ENCODE assay signal across 1 cellular context in genomic region chr1:153434746-153435455, GRCh38.
TF ChIP-seq lines count a peak whose summit lies in the region.

No MANE protein-coding gene starts in this region.

TF ChIP-seq in K562, 482 proteins besides CTCF, POLR2A, EP300 and RAD21 (continues in another document):
- TF ChIP-seq TGIF2 (CRISPR knock-in tag; IDR thresholded peaks at IDR 0.05), result no peak
- no peak for TF ChIP-seq POLR2B (IDR thresholded peaks at IDR 0.05; ENCODE audit: low read depth, partially characterized antibody)
- no peak for TF ChIP-seq MED1 (CRISPR knock-in tag; IDR thresholded peaks at IDR 0.05; ENCODE audit: borderline replicate concordance)
- no peak for TF ChIP-seq ZNF318 (IDR thresholded peaks at IDR 0.05; ENCODE audit: borderline replicate concordance in 1 of 2, low read depth in 1 of 2)
- TF ChIP-seq, protein P1, sequence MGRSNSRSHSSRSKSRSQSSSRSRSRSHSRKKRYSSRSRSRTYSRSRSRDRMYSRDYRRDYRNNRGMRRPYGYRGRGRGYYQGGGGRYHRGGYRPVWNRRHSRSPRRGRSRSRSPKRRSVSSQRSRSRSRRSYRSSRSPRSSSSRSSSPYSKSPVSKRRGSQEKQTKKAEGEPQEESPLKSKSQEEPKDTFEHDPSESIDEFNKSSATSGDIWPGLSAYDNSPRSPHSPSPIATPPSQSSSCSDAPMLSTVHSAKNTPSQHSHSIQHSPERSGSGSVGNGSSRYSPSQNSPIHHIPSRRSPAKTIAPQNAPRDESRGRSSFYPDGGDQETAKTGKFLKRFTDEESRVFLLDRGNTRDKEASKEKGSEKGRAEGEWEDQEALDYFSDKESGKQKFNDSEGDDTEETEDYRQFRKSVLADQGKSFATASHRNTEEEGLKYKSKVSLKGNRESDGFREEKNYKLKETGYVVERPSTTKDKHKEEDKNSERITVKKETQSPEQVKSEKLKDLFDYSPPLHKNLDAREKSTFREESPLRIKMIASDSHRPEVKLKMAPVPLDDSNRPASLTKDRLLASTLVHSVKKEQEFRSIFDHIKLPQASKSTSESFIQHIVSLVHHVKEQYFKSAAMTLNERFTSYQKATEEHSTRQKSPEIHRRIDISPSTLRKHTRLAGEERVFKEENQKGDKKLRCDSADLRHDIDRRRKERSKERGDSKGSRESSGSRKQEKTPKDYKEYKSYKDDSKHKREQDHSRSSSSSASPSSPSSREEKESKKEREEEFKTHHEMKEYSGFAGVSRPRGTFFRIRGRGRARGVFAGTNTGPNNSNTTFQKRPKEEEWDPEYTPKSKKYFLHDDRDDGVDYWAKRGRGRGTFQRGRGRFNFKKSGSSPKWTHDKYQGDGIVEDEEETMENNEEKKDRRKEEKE (IDR thresholded peaks at IDR 0.05; ENCODE audit: borderline replicate concordance in 1 of 2, control insufficient read depth in 1 of 2, low read depth in 2 of 2, low read length in 1 of 2), result no peak
- no peak for TF ChIP-seq SNIP1 (IDR thresholded peaks at IDR 0.05; ENCODE audit: low read depth)
- TF ChIP-seq NFYB (IDR thresholded peaks at IDR 0.05; ENCODE audit: extremely low read depth, insufficient read length), result no peak
- TF ChIP-seq ZNF830 (CRISPR knock-in tag; IDR thresholded peaks at IDR 0.05), result no peak
- TF ChIP-seq SPI1 (IDR thresholded peaks at IDR 0.05; ENCODE audit: borderline replicate concordance, low read depth, low read length), result no peak
- no peak for TF ChIP-seq ZNF41 (CRISPR knock-in tag; conservative IDR thresholded peaks at IDR 0.05)
- peak; percentile 79; the same call in 1 of the 2 replicates for TF ChIP-seq ESRRA (IDR thresholded peaks at IDR 0.05; ENCODE audit: borderline replicate concordance, low read depth)
- no peak for TF ChIP-seq ZNF668 (CRISPR knock-in tag; IDR thresholded peaks at IDR 0.05)
- TF ChIP-seq TRIM24 (IDR thresholded peaks at IDR 0.05), result 0 out of 4 replicates have a peak, but pooled peaks of 1 of the 2 experiments have one; percentile 25
- TF ChIP-seq JUNB (CRISPR knock-in tag; conservative IDR thresholded peaks at IDR 0.05), result no peak
- TF ChIP-seq CEBPB (tag; IDR thresholded peaks at IDR 0.05), result peak; percentile 62
- TF ChIP-seq CC2D1A (IDR thresholded peaks at IDR 0.05), result peak; percentile 40; the same call in 1 of the 2 replicates
- TF ChIP-seq, protein P2, sequence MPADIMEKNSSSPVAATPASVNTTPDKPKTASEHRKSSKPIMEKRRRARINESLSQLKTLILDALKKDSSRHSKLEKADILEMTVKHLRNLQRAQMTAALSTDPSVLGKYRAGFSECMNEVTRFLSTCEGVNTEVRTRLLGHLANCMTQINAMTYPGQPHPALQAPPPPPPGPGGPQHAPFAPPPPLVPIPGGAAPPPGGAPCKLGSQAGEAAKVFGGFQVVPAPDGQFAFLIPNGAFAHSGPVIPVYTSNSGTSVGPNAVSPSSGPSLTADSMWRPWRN (IDR thresholded peaks at IDR 0.05; ENCODE audit: low read depth), result peak; percentile 89
- peak; percentile 94 for TF ChIP-seq ATF7 (IDR thresholded peaks at IDR 0.05)
- no peak for TF ChIP-seq ZNF133 (CRISPR knock-in tag; IDR thresholded peaks at IDR 0.05)
- TF ChIP-seq TRIM25 (IDR thresholded peaks at IDR 0.05; ENCODE audit: borderline replicate concordance), result no peak
- no peak for TF ChIP-seq FIP1L1 (IDR thresholded peaks at IDR 0.05; ENCODE audit: low read depth, low read length, poor library complexity, severe bottlenecking)
- TF ChIP-seq MYC (IDR thresholded peaks at IDR 0.05; ENCODE audit: low read depth, low read length), result 0 out of 2 replicates have a peak, but pooled peaks have one; percentile 11
- TF ChIP-seq MYC (CRISPR knock-in tag; IDR thresholded peaks at IDR 0.05; ENCODE audit: borderline replicate concordance, low read depth), result no peak
- peak; percentile 14; the same call in 1 of the 2 replicates for TF ChIP-seq NFIC (IDR thresholded peaks at IDR 0.05)
- TF ChIP-seq NONO (IDR thresholded peaks at IDR 0.05; ENCODE audit: low read depth in 2 of 2, low read length in 1 of 2), result no peak
- peak; percentile 67 for TF ChIP-seq DPF2 (IDR thresholded peaks at IDR 0.05)
- peak; percentile 81; the same call in 1 of the 2 replicates for TF ChIP-seq SMARCA4 (IDR thresholded peaks at IDR 0.05)
- peak; percentile 33; the same call in 1 of the 2 replicates for TF ChIP-seq ZKSCAN1 (IDR thresholded peaks at IDR 0.05; ENCODE audit: low read depth, low read length)
- peak in 1 of 2 experiments; percentile 48; a peak in 1 of 4 replicates for TF ChIP-seq MAZ (CRISPR knock-in tag; conservative IDR thresholded peaks at IDR 0.05 in 1 of 2, IDR thresholded peaks at IDR 0.05 in 1 of 2)
- TF ChIP-seq ZNF639 (CRISPR knock-in tag; conservative IDR thresholded peaks at IDR 0.05 in 1 of 2, IDR thresholded peaks at IDR 0.05 in 1 of 2), result 0 out of 4 replicates have a peak, but pooled peaks of 1 of the 2 experiments have one; percentile 27
- TF ChIP-seq RFX5 (IDR thresholded peaks at IDR 0.05; ENCODE audit: low read depth, low read length), result no peak
- TF ChIP-seq WHSC1 (IDR thresholded peaks at IDR 0.05; ENCODE audit: low read length), result no peak
- peak; percentile 95 for TF ChIP-seq CTBP1 (IDR thresholded peaks at IDR 0.05; ENCODE audit: borderline replicate concordance)
- TF ChIP-seq NCOA1 (IDR thresholded peaks at IDR 0.05; ENCODE audit: low read depth), result 0 out of 2 replicates have a peak, but pooled peaks have one; percentile 14
- no peak for TF ChIP-seq E2F6 (IDR thresholded peaks at IDR 0.05; ENCODE audit: borderline replicate concordance in 1 of 2, extremely low read depth in 1 of 2, insufficient read depth in 1 of 2, insufficient read length in 1 of 2, low read depth in 1 of 2, low read length in 1 of 2, poor library complexity in 1 of 2, severe bottlenecking in 1 of 2)
- peak; percentile 70; the same call in 1 of the 2 replicates for TF ChIP-seq HDAC2 (IDR thresholded peaks at IDR 0.05)
- TF ChIP-seq, protein P3, sequence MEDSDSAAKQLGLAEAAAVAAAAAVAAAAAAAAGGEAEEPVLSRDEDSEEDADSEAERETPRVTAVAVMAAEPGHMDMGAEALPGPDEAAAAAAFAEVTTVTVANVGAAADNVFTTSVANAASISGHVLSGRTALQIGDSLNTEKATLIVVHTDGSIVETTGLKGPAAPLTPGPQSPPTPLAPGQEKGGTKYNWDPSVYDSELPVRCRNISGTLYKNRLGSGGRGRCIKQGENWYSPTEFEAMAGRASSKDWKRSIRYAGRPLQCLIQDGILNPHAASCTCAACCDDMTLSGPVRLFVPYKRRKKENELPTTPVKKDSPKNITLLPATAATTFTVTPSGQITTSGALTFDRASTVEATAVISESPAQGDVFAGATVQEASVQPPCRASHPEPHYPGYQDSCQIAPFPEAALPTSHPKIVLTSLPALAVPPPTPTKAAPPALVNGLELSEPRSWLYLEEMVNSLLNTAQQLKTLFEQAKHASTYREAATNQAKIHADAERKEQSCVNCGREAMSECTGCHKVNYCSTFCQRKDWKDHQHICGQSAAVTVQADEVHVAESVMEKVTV (CRISPR knock-in tag; IDR thresholded peaks at IDR 0.05), result no peak
- TF ChIP-seq RBM25 (IDR thresholded peaks at IDR 0.05; ENCODE audit: low read depth, low read length, severe bottlenecking), result no peak
- peak; percentile 60 for TF ChIP-seq TAL1 (IDR thresholded peaks at IDR 0.05)
- no peak for TF ChIP-seq ZNF644 (tag; IDR thresholded peaks at IDR 0.05; ENCODE audit: low read depth)
- peak; percentile 92 for TF ChIP-seq JUND (IDR thresholded peaks at IDR 0.05; ENCODE audit: borderline replicate concordance, low read depth, low read length)
- peak; percentile 94; the same call in 2 of the 3 replicates for TF ChIP-seq JUND (tag; IDR thresholded peaks at IDR 0.05; ENCODE audit: borderline replicate concordance, low read depth, low read length)
- TF ChIP-seq CXXC5 (CRISPR knock-in tag; IDR thresholded peaks at IDR 0.05), result peak; percentile 67
- TF ChIP-seq, protein P4, sequence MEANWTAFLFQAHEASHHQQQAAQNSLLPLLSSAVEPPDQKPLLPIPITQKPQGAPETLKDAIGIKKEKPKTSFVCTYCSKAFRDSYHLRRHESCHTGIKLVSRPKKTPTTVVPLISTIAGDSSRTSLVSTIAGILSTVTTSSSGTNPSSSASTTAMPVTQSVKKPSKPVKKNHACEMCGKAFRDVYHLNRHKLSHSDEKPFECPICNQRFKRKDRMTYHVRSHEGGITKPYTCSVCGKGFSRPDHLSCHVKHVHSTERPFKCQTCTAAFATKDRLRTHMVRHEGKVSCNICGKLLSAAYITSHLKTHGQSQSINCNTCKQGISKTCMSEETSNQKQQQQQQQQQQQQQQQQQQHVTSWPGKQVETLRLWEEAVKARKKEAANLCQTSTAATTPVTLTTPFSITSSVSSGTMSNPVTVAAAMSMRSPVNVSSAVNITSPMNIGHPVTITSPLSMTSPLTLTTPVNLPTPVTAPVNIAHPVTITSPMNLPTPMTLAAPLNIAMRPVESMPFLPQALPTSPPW (CRISPR knock-in tag; IDR thresholded peaks at IDR 0.05), result peak; percentile 33; the same call in 1 of the 2 replicates
- TF ChIP-seq FOXM1 (IDR thresholded peaks at IDR 0.05; ENCODE audit: low read depth), result 0 out of 2 replicates have a peak, but pooled peaks have one; percentile 18
- TF ChIP-seq FOXM1 (CRISPR knock-in tag; IDR thresholded peaks at IDR 0.05; ENCODE audit: low read depth), result no peak
- TF ChIP-seq TCF3 (CRISPR knock-in tag; IDR thresholded peaks at IDR 0.05), result peak; percentile 81
- TF ChIP-seq ZNF140 (CRISPR knock-in tag; IDR thresholded peaks at IDR 0.05), result no peak
